ENCODE assay signal across 8 cellular contexts in genomic region chr12:121626853-121627623, GRCh38. TPM values are rescaled to one million over a fixed set of nuclear protein-coding genes. Genes with fewer than 3 reads are reported as not detected.
A peak's percentile ranks its signal among the peaks of the same experiment; 100 is the strongest.
DNase-seq lines count a peak whose midpoint lies in the region; ATAC-seq and TF ChIP-seq lines count a peak whose summit lies in the region.

No MANE protein-coding gene starts in this region.

- in situ Hi-C loops in transverse colon (cut with MboI; ENCODE audit: low pct_ligation_motif_present in 1 of 4, low pct_unique_long_range_greater_than_20kb in 1 of 4, low sequenced_read_pairs in 3 of 4), result loop anchor here in 1 of 4 donors (10.0 kb wide), 1 partner anchor 52 kb away; no protein-coding TSS in a partner anchor

- H3K23ac ChIP-seq in trophoblast cell (ENCODE audit: low read length), result no peak overlapping the region

- H4K91ac ChIP-seq in trophoblast cell (ENCODE audit: low read depth, low read length), result peak overlapping the region; percentile 76

- peak overlapping the region; percentile 92 for H3K14ac ChIP-seq in trophoblast cell (ENCODE audit: low read length)

- H4K8ac ChIP-seq in trophoblast cell (ENCODE audit: low read depth, low read length), result peak overlapping the region; percentile 86

- DNase-seq in Caco-2 (peak; percentile 71 to 76), SJSA1 (ENCODE audit: low read depth in 1 of 2, low spot score in 2 of 2) (peak; percentile 74 to 89), head of caudate nucleus (peak in 41 of 42 donors; percentile 35 to 80 (median 52)), trophoblast cell (peak; percentile 73 to 78), transverse colon (peak; percentile 63)
- DNase-seq in activated naive CD4-positive, alpha-beta T cell treated with anti-CD3 and anti-CD28 coated beads, Interleukin-2, amount 50 U/mL, for 16 hours, result peak; percentile 88

- no CpG with 5 or more reads among the region's 52 CpGs for WGBS in trophoblast cell (ENCODE audit: extremely low coverage, insufficient coverage, insufficient read length)
- 4% methylated on average over 33 of the region's 52 CpGs; no CpG with 5 or more reads in 1 of the 2 donors for WGBS in transverse colon (ENCODE audit: low coverage in 1 of 2), 2 donors

- peak overlapping the region; percentile 95 for H2AK5ac ChIP-seq in trophoblast cell (ENCODE audit: low read length)

- peak; percentile 29 for ATAC-seq in GM19438 (IDR thresholded peaks at IDR 0.05; ENCODE audit: low read depth, unreplicated experiment)
- ATAC-seq in HG03571 (IDR thresholded peaks at IDR 0.05; ENCODE audit: unreplicated experiment), result peak; percentile 26

- POLR2A ChIA-PET in Caco-2 (lab: Charles Lee), result interaction anchor here (0.6 to 2.2 kb wide), 8 partner anchors 17 to 274 kb away, joined by 3 to 11 read pairs (median 5); partner anchors contain the start of gene MORN3

- peak overlapping the region; percentile 64 for H4K12ac ChIP-seq in trophoblast cell (ENCODE audit: low read depth, low read length)

- H3K9ac ChIP-seq in trophoblast cell (ENCODE audit: low read length), result peak overlapping the region; percentile 60

- peak overlapping the region; percentile 89 for H2BK12ac ChIP-seq in trophoblast cell (ENCODE audit: low read length)

- H2BK5ac ChIP-seq in trophoblast cell (ENCODE audit: low read depth, low read length, poor library complexity), result peak overlapping the region; percentile 94

- no TSS peak for BruUV-seq in Caco-2 (replicated peaks; lab: Mats Ljungman, UMichigan)

- peaks cover 17% of the 10 kb centered on the region for H3K79me1 ChIP-seq in trophoblast cell (ENCODE audit: low read length)

- H3K36me3 ChIP-seq in Caco-2 (ENCODE audit: control insufficient read depth, insufficient read depth, low read length), result no peaks in the 10 kb centered on the region; the same call in 1 of the 2 replicates
- peaks cover 5% of the 10 kb centered on the region; the same call in 1 of the 2 replicates for H3K36me3 ChIP-seq in SJSA1
- no peaks in the 10 kb centered on the region for H3K36me3 ChIP-seq in trophoblast cell (ENCODE audit: control insufficient read depth in 1 of 2, insufficient read depth in 2 of 2, low read length in 2 of 2)
- no peaks in the 10 kb centered on the region for H3K36me3 ChIP-seq in transverse colon

- H3K27me3 ChIP-seq in Caco-2 (replicated peaks; ENCODE audit: control insufficient read depth, insufficient read depth, low read length) (no peaks in the 10 kb centered on the region), SJSA1 (replicated peaks) (no peaks in the 10 kb centered on the region), trophoblast cell (ENCODE audit: insufficient read depth, low read length) (no peaks in the 10 kb centered on the region), transverse colon (no peaks in the 10 kb centered on the region)

- peaks cover 21% of the 10 kb centered on the region for H3K4me1 ChIP-seq in Caco-2
- H3K4me1 ChIP-seq in SJSA1 (replicated peaks), result peaks cover 31% of the 10 kb centered on the region
- H3K4me1 ChIP-seq in trophoblast cell (ENCODE audit: control insufficient read depth in 1 of 2, insufficient read depth in 2 of 2, low read length in 2 of 2), result peaks cover 21 to 31% of the 10 kb centered on the region in 2 experiments
- peaks cover 6 to 55% (median 40%) of the 10 kb centered on the region in 4 donors for H3K4me1 ChIP-seq in transverse colon

- peak overlapping the region; percentile 84 for H2BK120ac ChIP-seq in trophoblast cell (ENCODE audit: insufficient read depth, low read length, poor library complexity)

- peak overlapping the region; percentile 84 for H3K4me3 Mint-ChIP-seq in Caco-2 (ENCODE audit: unreplicated experiment)

- TF ChIP-seq CTCF in Caco-2 (IDR thresholded peaks at IDR 0.05; ENCODE audit: insufficient read depth in 1 of 2, low read depth in 1 of 2, low read length in 1 of 2, severe bottlenecking in 1 of 2, unreplicated experiment in 1 of 2) (peak in 1 of 2 experiments; percentile 16), transverse colon (IDR thresholded peaks at IDR 0.05) (peak in 2 of 5 experiments; percentile 7 to 24)

- intact Hi-C loops in Caco-2 (cut with micrococcal nuclease; ENCODE audit: unreplicated experiment), result loop anchor here (1.0 to 2.0 kb wide), 3 partner anchors 42 to 127 kb away; partner anchors contain the start of gene MORN3
- intact Hi-C loops in head of caudate nucleus (cut with DNase I), result loop anchor here (5.0 kb wide), 3 partner anchors 45 to 130 kb away; partner anchors contain the start of gene KDM2B
- intact Hi-C loops in transverse colon (cut with DNase I; ENCODE audit: low total_unique reads), result no loop called here

- H3K4ac ChIP-seq in trophoblast cell (ENCODE audit: low read depth, low read length), result peak overlapping the region; percentile 6

- peak overlapping the region; percentile 89 for H3K4me2 ChIP-seq in trophoblast cell (ENCODE audit: low read length)

- H3K4me3 ChIP-seq in Caco-2 (ENCODE audit: low read depth, low read length) (peak overlapping the region; percentile 86), SJSA1 (peak overlapping the region; percentile 71), trophoblast cell (ENCODE audit: low read depth, low read length) (peak overlapping the region; percentile 75), transverse colon (peak overlapping the region; percentile 58 to 80 (median 71))

- H3K36me3 Mint-ChIP-seq in Caco-2 (ENCODE audit: insufficient read depth, unreplicated experiment), result peaks cover 24% of the 10 kb centered on the region

- no peaks in the 10 kb centered on the region for H3K9me3 ChIP-seq in Caco-2
- no peaks in the 10 kb centered on the region for H3K9me3 ChIP-seq in SJSA1 (replicated peaks)
- no peaks in the 10 kb centered on the region for H3K9me3 ChIP-seq in trophoblast cell (ENCODE audit: insufficient read depth, low read depth, low read length)
- no peaks in the 10 kb centered on the region for H3K9me3 ChIP-seq in transverse colon

- TF ChIP-seq EP300 in transverse colon (IDR thresholded peaks at IDR 0.05; ENCODE audit: low read depth), result no peak

- peak overlapping the region; percentile 81 for H3K27ac Mint-ChIP-seq in Caco-2 (ENCODE audit: unreplicated experiment)

- peak overlapping the region; percentile 71 for H2AFZ ChIP-seq in trophoblast cell (ENCODE audit: insufficient read depth, low read length, poor library complexity)

- no peak for TF ChIP-seq POLR2A in transverse colon (IDR thresholded peaks at IDR 0.05)

- peaks cover 9% of the 10 kb centered on the region for H3K79me2 ChIP-seq in trophoblast cell (ENCODE audit: control insufficient read depth, insufficient read depth, low read length, poor library complexity)

- peak overlapping the region; percentile 98 for H3K18ac ChIP-seq in trophoblast cell (ENCODE audit: low read length)

- H3K27ac ChIP-seq in SJSA1, result peak overlapping the region; percentile 50
- peak overlapping the region; percentile 88 for H3K27ac ChIP-seq in trophoblast cell (ENCODE audit: low read depth, low read length)
- H3K27ac ChIP-seq in transverse colon, result peak overlapping the region; percentile 94 to 99 (median 96)

- no peaks in the 10 kb centered on the region for H3K27me3 Mint-ChIP-seq in Caco-2 (ENCODE audit: insufficient read depth, unreplicated experiment)

- H3K4me1 Mint-ChIP-seq in Caco-2 (ENCODE audit: low read depth, unreplicated experiment), result peaks cover 12% of the 10 kb centered on the region

- CTCF ChIA-PET in Caco-2 (lab: Charles Lee), result interaction anchor here (0.5 to 5.3 kb wide), 20 partner anchors 9 to 454 kb away, joined by 3 to 77 read pairs (median 4); partner anchors contain the start of gene MORN3

- H3K9me3 Mint-ChIP-seq in Caco-2 (ENCODE audit: unreplicated experiment), result no peaks in the 10 kb centered on the region

RNA-seq across cellular contexts. Expression of gene ORAI1, which starts 0.7 kb away (rescaled TPM):
- total RNA-seq in Caco-2 (2022) (33.9 and 34.2 TPM in 2 replicates), transverse colon (1 to 10 TPM; 7.5 to 9.1 (median 8.2) TPM)
- total RNA-seq in SJSA1 (2014; rRNA removed; shearing (Covaris generic)), result 5.3 and 11.7 TPM in 2 replicates
- 17.2 and 17.7 TPM in 2 replicates for polyA plus RNA-seq in trophoblast cell (2013)

RNA-seq across cellular contexts. Expression of gene MORN3, which starts 42.4 kb away (rescaled TPM):
- total RNA-seq in Caco-2 (2022) (21.8 and 36.5 TPM in 2 replicates), transverse colon (under 1 TPM in 1 of 4 donors, not detected in 3; 0.48 TPM)
- total RNA-seq in SJSA1 (2014; rRNA removed; shearing (Covaris generic)), result 0.72 TPM in 1 of 2 replicates, not detected in the other
- 1.5 TPM in 2 replicates for polyA plus RNA-seq in trophoblast cell (2013)

RNA-seq across cellular contexts. Expression of gene KDM2B, which starts 46.2 kb away (rescaled TPM):
- total RNA-seq in Caco-2 (2022) (47.7 and 48.4 TPM in 2 replicates), transverse colon (10 to 100 TPM in 3 of 4 donors, 1 to 10 TPM in 1; 7.2 to 39.3 (median 15.2) TPM)
- 15.2 and 22.0 TPM in 2 replicates for total RNA-seq in SJSA1 (2014; rRNA removed; shearing (Covaris generic))
- 53.1 and 55.3 TPM in 2 replicates for polyA plus RNA-seq in trophoblast cell (2013)

Comparison
In these comparisons a context has a peak if more than half of its experiments do, and no peak if none do; other contexts are left out.
1. Peak in every context shown above with its lines: DNase-seq, ATAC-seq, H3K4me3 ChIP-seq and H3K27ac ChIP-seq.
2. RNA of gene MORN3, which starts 42.4 kb away (total RNA-seq): 21.8 to 36.5 TPM in Caco-2; 0.72 TPM in SJSA1 and 0.48 TPM in transverse colon; every median in the first group is over 10 times any median in the second.